ENCODE assay signal across 8 cellular contexts in the genomic region with DNA sequence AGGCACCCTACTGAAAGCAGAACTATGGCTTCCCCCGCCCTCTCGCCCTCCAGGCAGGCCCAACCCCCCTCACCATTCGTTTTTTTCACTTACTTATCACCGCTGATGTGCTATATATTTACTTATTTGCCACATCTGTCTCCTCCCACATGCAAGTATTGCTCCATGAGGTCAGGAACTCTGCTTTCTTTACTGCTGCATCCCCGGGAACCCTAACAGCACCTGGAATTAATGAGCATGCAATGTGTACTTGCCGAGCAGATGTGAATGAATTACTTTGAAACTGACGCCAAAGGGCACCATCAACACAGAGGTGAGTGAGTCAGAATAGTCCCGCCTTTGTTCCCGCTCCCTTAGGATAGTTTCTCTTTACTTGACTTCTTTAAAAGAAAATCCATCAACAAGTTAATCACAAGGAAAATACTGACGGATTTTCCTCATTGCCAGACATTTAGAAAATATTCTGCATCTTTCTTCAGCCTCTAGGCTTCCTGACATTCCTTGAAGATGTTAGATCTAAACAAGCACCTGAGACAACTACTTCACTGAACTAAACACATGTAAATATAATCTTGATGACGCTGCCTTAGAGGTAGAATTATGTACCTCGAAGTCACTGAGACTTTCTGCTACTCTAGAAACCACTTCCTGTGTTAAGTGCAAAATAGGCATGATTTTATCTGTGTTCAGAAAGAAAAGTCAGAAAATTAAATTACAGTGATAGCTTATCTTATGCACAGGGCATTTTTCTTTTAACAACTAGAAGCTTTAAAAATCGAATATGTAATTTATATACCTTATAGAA. TPM values are rescaled to one million over a fixed set of nuclear protein-coding genes. Genes with fewer than 3 reads are reported as not detected.
DNase-seq lines count a peak whose midpoint lies in the region; ATAC-seq, FAIRE-seq and TF ChIP-seq lines count a peak whose summit lies in the region.

No MANE protein-coding gene starts in this region.

- no peak overlapping the region for H3K4ac ChIP-seq in H1 (replicated peaks; ENCODE audit: insufficient read length, low read depth, low read length)

- H2AK5ac ChIP-seq in H1 (ENCODE audit: low read depth, low read length): no peak overlapping the region

- H3K79me1 ChIP-seq in H1 (ENCODE audit: low read depth, low read length): no peaks in the 10 kb centered on the region

- H3K18ac ChIP-seq in H1 (ENCODE audit: extremely low read depth, low read length): no peak overlapping the region

- H3K9me3 ChIP-seq in PC-3 (ENCODE audit: low read length) (no peaks in the 10 kb centered on the region), H1 (ENCODE audit: insufficient read depth in 2 of 2, low read depth in 1 of 2, low read length in 1 of 2) (no peaks in the 10 kb centered on the region)

- FAIRE-seq in H1 (lab: Jason Lieb, UNC): no peak

- peak overlapping the region; percentile 57; the same call in 1 of the 2 replicates for H2BK5ac ChIP-seq in H1 (ENCODE audit: low read depth, low read length)

- ATAC-seq in HG02938 (IDR thresholded peaks at IDR 0.05; ENCODE audit: unreplicated experiment) (peak; percentile 58), PC-3 (peak; percentile 48)
- ATAC-seq in stimulated activated naive CD8-positive, alpha-beta T cell treated with anti-CD3 and anti-CD28 coated beads, Interleukin-15, amount 100 ng/mL, for 72 hours: peak; percentile 81

- H3K9me2 ChIP-seq in PC-3 (replicated peaks; ENCODE audit: low read length): no peaks in the 10 kb centered on the region

- H4K5ac ChIP-seq in H1 (ENCODE audit: insufficient read length, low read depth, low read length): no peak overlapping the region

- H2BK120ac ChIP-seq in H1 (replicated peaks; ENCODE audit: low read depth, low read length): peak overlapping the region; percentile 52

- no peak overlapping the region for H2BK20ac ChIP-seq in H1 (ENCODE audit: low read length)

- H3K4me3 Mint-ChIP-seq in stimulated activated naive CD8-positive, alpha-beta T cell treated with anti-CD3 and anti-CD28 coated beads, Interleukin-15, amount 100 ng/mL, for 72 hours: peak overlapping the region; percentile 57 to 65

- peak overlapping the region; percentile 51; the same call in 1 of the 2 replicates for H2BK12ac ChIP-seq in H1 (ENCODE audit: low read depth, low read length)

- H4K91ac ChIP-seq in H1 (replicated peaks; ENCODE audit: insufficient read length, low read length): peak overlapping the region; percentile 19

- no peak overlapping the region for H4K8ac ChIP-seq in H1 (ENCODE audit: extremely low read depth, insufficient read depth, low read length)

- TF ChIP-seq POLR2A in H1 (IDR thresholded peaks at IDR 0.05; ENCODE audit: control extremely low read depth in 1 of 2, low read depth in 2 of 2, low read length in 2 of 2): no peak

- H3K79me2 ChIP-seq in PC-3 (ENCODE audit: low read length) (no peaks in the 10 kb centered on the region), H1 (ENCODE audit: control insufficient read depth in 1 of 2, insufficient read depth in 2 of 2, low read length in 2 of 2) (no peaks in the 10 kb centered on the region)

- H3K4me3 ChIP-seq in PC-3 (ENCODE audit: low read length) (no peak overlapping the region), H1 (ENCODE audit: extremely low read depth in 1 of 4, insufficient read depth in 2 of 4, low read depth in 3 of 4, low read length in 4 of 4) (no peak overlapping the region)

- H3F3A ChIP-seq in PC-3 (ENCODE audit: low read length, unreplicated experiment): no peaks in the 10 kb centered on the region

- H3K56ac ChIP-seq in H1 (replicated peaks; ENCODE audit: insufficient read length, low read depth, low read length): no peak overlapping the region

- TF ChIP-seq CTCF in PC-3 (conservative IDR thresholded peaks at IDR 0.05; ENCODE audit: low read depth, low read length) (no peak), H1 (IDR thresholded peaks at IDR 0.05; ENCODE audit: control extremely low read depth in 1 of 3, insufficient read depth in 1 of 3, low read depth in 1 of 3, low read length in 3 of 3) (no peak)

- no TSS peak for BruUV-seq in PC-3 (replicated peaks; lab: Mats Ljungman, UMichigan)

- H3K36me3 ChIP-seq in PC-3 (ENCODE audit: low read depth, low read length): no peaks in the 10 kb centered on the region
- no peaks in the 10 kb centered on the region for H3K36me3 ChIP-seq in H1 (ENCODE audit: control insufficient read depth in 2 of 4, insufficient read depth in 4 of 4, low read length in 3 of 4)

- H3K4me2 ChIP-seq in PC-3 (ENCODE audit: low read length): peak overlapping the region; percentile 44
- peak overlapping the region in 1 of 2 experiments; percentile 29; a peak in 1 of 4 replicates for H3K4me2 ChIP-seq in H1 (ENCODE audit: insufficient read depth in 1 of 2, low read depth in 2 of 2, low read length in 2 of 2)

- no peak overlapping the region for H3K27ac ChIP-seq in PC-3 (ENCODE audit: low read length)
- H3K27ac ChIP-seq in H1 (ENCODE audit: low read depth, low read length): 0 out of 2 replicates have a peak overlapping the region, but pooled peaks have one; percentile 3

- TF ChIP-seq EP300 in H1 (IDR thresholded peaks at IDR 0.05; ENCODE audit: borderline replicate concordance in 1 of 2, low read depth in 2 of 2, low read length in 2 of 2): no peak

- H3K9ac ChIP-seq in PC-3 (ENCODE audit: low read length): no peak overlapping the region
- no peak overlapping the region for H3K9ac ChIP-seq in H1 (replicated peaks in 1 of 4; ENCODE audit: extremely low read depth in 1 of 4, low read depth in 3 of 4, low read length in 3 of 4)

- H3K27me3 ChIP-seq in PC-3 (ENCODE audit: low read length) (no peaks in the 10 kb centered on the region), H1 (replicated peaks in 1 of 4; ENCODE audit: control insufficient read depth in 3 of 4, extremely low read depth in 1 of 4, insufficient read depth in 3 of 4, low read length in 3 of 4) (no peaks in the 10 kb centered on the region; a peak in 1 of 7 replicates)

- POLR2A ChIA-PET in PC-3 (lab: Charles Lee; ENCODE audit: unreplicated experiment): no interaction called here
- POLR2A ChIA-PET in H1 (lab: Charles Lee; ENCODE audit: partially characterized antibody): interaction anchor here (0.9 kb wide), 1 partner anchor 22 kb away, joined by 3 read pairs; no protein-coding TSS in a partner anchor

- DNase-seq in Daoy (ENCODE audit: low read depth): peak; percentile 64
- peak; percentile 44 for DNase-seq in PC-3
- DNase-seq in H1 (ENCODE audit: low read depth in 1 of 2, low spot score in 2 of 2): no peak
- no peak for DNase-seq in stimulated activated naive CD8-positive, alpha-beta T cell treated with anti-CD3 and anti-CD28 coated beads, Interleukin-15, amount 100 ng/mL, for 72 hours
- no peak for DNase-seq in nucleus accumbens (lab: John Stamatoyannopoulos, UW)
- no peak for DNase-seq in activated CD4-positive, CD25-positive, alpha-beta regulatory T cell treated with anti-CD3 and anti-CD28 coated beads, Interleukin-2, amount 50 U/mL, for 72 hours
- DNase-seq in NCI-H446 treated with DMSO at 0.1 percent for 48 hours (lab: John Stamatoyannopoulos, UW): no peak

- no peaks in the 10 kb centered on the region for H3K23me2 ChIP-seq in H1 (ENCODE audit: low read depth, low read length)

- no peak overlapping the region for H2AFZ ChIP-seq in PC-3 (ENCODE audit: low read length)
- peak overlapping the region; percentile 37; the same call in 1 of the 2 replicates for H2AFZ ChIP-seq in H1 (ENCODE audit: low read length)

- H2BK15ac ChIP-seq in H1 (ENCODE audit: low read length): no peak overlapping the region; the same call in 1 of the 2 replicates

- H4K20me1 ChIP-seq in PC-3 (ENCODE audit: low read length) (no peaks in the 10 kb centered on the region), H1 (replicated peaks in 1 of 2; ENCODE audit: control insufficient read depth in 1 of 2, insufficient read depth in 2 of 2, low read length in 2 of 2) (no peaks in the 10 kb centered on the region)

- no peak overlapping the region for H3K14ac ChIP-seq in H1 (ENCODE audit: insufficient read length)

- H3K4me1 ChIP-seq in PC-3 (ENCODE audit: insufficient read depth, low read length) (no peaks in the 10 kb centered on the region), H1 (replicated peaks in 1 of 4; ENCODE audit: control insufficient read depth in 3 of 4, insufficient read depth in 4 of 4, low read length in 3 of 4) (peaks cover 3 to 12% (median 7%) of the 10 kb centered on the region in 4 experiments; a peak in 4 of 7 replicates)

- H3K27ac Mint-ChIP-seq in stimulated activated naive CD8-positive, alpha-beta T cell treated with anti-CD3 and anti-CD28 coated beads, Interleukin-15, amount 100 ng/mL, for 72 hours: peak overlapping the region in 1 of 2 donors; percentile 66

- H3K9me3 Mint-ChIP-seq in stimulated activated naive CD8-positive, alpha-beta T cell treated with anti-CD3 and anti-CD28 coated beads, Interleukin-15, amount 100 ng/mL, for 72 hours: no peaks in the 10 kb centered on the region

- intact Hi-C loops in PC-3 (cut with micrococcal nuclease): no loop called here

- 0 out of 4 replicates have a peak, but pooled peaks of 1 of the 2 experiments have one; percentile 4 for TF ChIP-seq RAD21 in H1 (IDR thresholded peaks at IDR 0.05 in 1 of 2, conservative IDR thresholded peaks at IDR 0.05 in 1 of 2; ENCODE audit: low read depth in 2 of 2, low read length in 2 of 2)

- CTCF ChIA-PET in PC-3 (lab: Charles Lee) (interaction anchor here (0.6 kb wide), 1 partner anchor 30 kb away, joined by 3 read pairs; no protein-coding TSS in a partner anchor), H1 (lab: Charles Lee; ENCODE audit: partially characterized antibody) (interaction anchor here (1.4 to 4.3 kb wide), 6 partner anchors 15 to 589 kb away, joined by 3 to 43 read pairs (median 12); no protein-coding TSS in a partner anchor)

- peaks cover 63% of the 10 kb centered on the region for H3K4me1 Mint-ChIP-seq in stimulated activated naive CD8-positive, alpha-beta T cell treated with anti-CD3 and anti-CD28 coated beads, Interleukin-15, amount 100 ng/mL, for 72 hours

- 57% methylated on average over 13 of the region's 13 CpGs; no CpG with 5 or more reads in 1 of the 2 experiments for WGBS in H1 (ENCODE audit: extremely low coverage in 1 of 2, insufficient coverage in 1 of 2, insufficient read length in 1 of 2, insufficient replicate concordance in 2 of 2, low coverage in 1 of 2, low lambda C conversion rate in 2 of 2, missing lambda C conversion rate in 1 of 2), 2 experiments

- no peak overlapping the region for H3K23ac ChIP-seq in H1 (ENCODE audit: insufficient read length)

- no peaks in the 10 kb centered on the region for H3K27me3 Mint-ChIP-seq in stimulated activated naive CD8-positive, alpha-beta T cell treated with anti-CD3 and anti-CD28 coated beads, Interleukin-15, amount 100 ng/mL, for 72 hours

RNA-seq across cellular contexts. Expression of a gene that starts 17.5 kb away (rescaled TPM):
- 17.5 and 37.1 TPM in 2 replicates for total RNA-seq in Daoy (2014; rRNA removed; shearing (Covaris generic))
- total RNA-seq in PC-3 (2014; rRNA removed): 33.9 and 67.0 TPM in 2 replicates
- total RNA-seq in H1 (2021; fragmentation: NEBNext Ultra II Directional; extraction: Animal tissue kit (Norgen Biotek cat#: 25700)): 68.8 and 73.4 TPM in 2 replicates
- polyA plus RNA-seq in H1 (2011; rRNA removed): 13.3 and 16.7 TPM in 2 replicates
- 30.0 TPM for polyA plus RNA-seq in H1 (2011; cell fraction: cytosol; rRNA removed)
- 12.3 TPM for polyA plus RNA-seq in H1 (2011; cell fraction: nucleus; rRNA removed)
- polyA plus RNA-seq in H1 (2012, experiment 1 of 2): 34.1 to 42.5 TPM (median 36.4 TPM) in 4 replicates
- 26.9 TPM for polyA plus RNA-seq in H1 (2012, experiment 2 of 2)
- polyA plus RNA-seq in H1 (2013, experiment 1 of 2): 20.3 TPM
- 21.3 TPM for polyA plus RNA-seq in H1 (2013, experiment 2 of 2)
- polyA minus RNA-seq in H1 (2011; rRNA and poly(A)+ RNA removed): 5.7 and 6.6 TPM in 2 replicates
- 11.6 TPM for polyA minus RNA-seq in H1 (2011; cell fraction: cytosol; rRNA and poly(A)+ RNA removed)
- polyA minus RNA-seq in H1 (2011; cell fraction: nucleus; rRNA and poly(A)+ RNA removed): 19.8 TPM

Comparison
In these comparisons a context has a peak if more than half of its experiments do, and no peak if none do; other contexts are left out.
1. DNase-seq: peak in Daoy (single experiment) and PC-3 (single experiment); none in H1 (0 of 2), stimulated activated naive CD8-positive, alpha-beta T cell treated with anti-CD3 and anti-CD28 coated beads, Interleukin-15, amount 100 ng/mL, for 72 hours (0 of 2), nucleus accumbens (0 of 56), activated CD4-positive, CD25-positive, alpha-beta regulatory T cell treated with anti-CD3 and anti-CD28 coated beads, Interleukin-2, amount 50 U/mL, for 72 hours (single experiment) and NCI-H446 treated with DMSO at 0.1 percent for 48 hours (single experiment).
2. Peak in every context shown above with its lines, with median percentiles within 50 percentile points of each other: ATAC-seq.